ENCODE assay signal across 17 cellular contexts in the genomic region with DNA sequence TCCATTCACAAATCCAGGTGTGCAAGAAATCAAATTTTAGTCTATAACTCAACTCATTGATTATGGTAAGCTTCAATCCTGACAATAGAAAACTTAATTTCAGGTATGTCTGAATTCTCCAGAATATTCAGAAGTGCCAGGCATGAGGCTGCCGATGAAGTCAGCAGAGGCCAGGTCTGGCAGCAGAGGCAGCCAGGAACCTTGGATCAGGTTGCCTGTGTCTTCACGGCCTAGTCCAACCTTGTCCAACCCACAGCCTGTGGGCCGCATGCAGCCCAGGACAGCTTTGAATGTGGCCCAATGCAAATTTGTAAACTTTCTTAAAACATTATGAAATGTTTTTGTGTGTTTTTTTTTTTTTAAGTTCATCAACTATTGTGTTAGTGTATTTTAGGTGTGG. TPM values are rescaled to one million over a fixed set of nuclear protein-coding genes. Genes with fewer than 3 reads are reported as not detected.
DNase-seq lines count a peak whose midpoint lies in the region; ATAC-seq and TF ChIP-seq lines count a peak whose summit lies in the region.
"Had no signal": no experiment of that assay in that cellular context is flagged by ENCODE, and none has a peak within 500 bp of the region (broad histone marks: within the 10 kb centered on the region; RNA-seq: fewer than 3 reads in every experiment).

No MANE protein-coding gene starts in this region.

- peaks cover 31% of the 10 kb centered on the region for H3K4me1 Mint-ChIP-seq in dendritic cell treated with granulocyte-macrophage colony-stimulating factor and Interleukin-4, amounts not matched to agents 40 ng/mL and 50 ng/mL, for 4 days (ENCODE audit: low read depth)
- no peaks in the 10 kb centered on the region for H3K4me1 Mint-ChIP-seq in nephron progenitor cell

- no peaks in the 10 kb centered on the region for H3K9me3 Mint-ChIP-seq in dendritic cell treated with granulocyte-macrophage colony-stimulating factor and Interleukin-4, amounts not matched to agents 40 ng/mL and 50 ng/mL, for 4 days
- H3K9me3 Mint-ChIP-seq in nephron progenitor cell = no peaks in the 10 kb centered on the region
- H3K9me3 Mint-ChIP-seq: CD4-positive, alpha-beta memory T cell; GM23338; HFFc6 had no signal

- ATAC-seq in psoas muscle (peak; percentile 45 to 75 (median 66)), esophagus mucosa (no peak)
- ATAC-seq: GM12878, GM23338 had no signal

- H3K4me3 Mint-ChIP-seq in dendritic cell treated with granulocyte-macrophage colony-stimulating factor and Interleukin-4, amounts not matched to agents 40 ng/mL and 50 ng/mL, for 4 days = no peak overlapping the region
- H3K4me3 Mint-ChIP-seq in nephron progenitor cell = no peak overlapping the region
- H3K4me3 Mint-ChIP-seq: CD4-positive, alpha-beta memory T cell; GM23338; HFFc6 had no signal

- H3K36me3 ChIP-seq in hepatocyte (replicated peaks; ENCODE audit: insufficient read depth, low read depth) (no peaks in the 10 kb centered on the region), psoas muscle (ENCODE audit: insufficient read depth in 1 of 2, low read depth in 1 of 2) (peaks cover 0 to 6% of the 10 kb centered on the region in 2 donors)
- H3K36me3 ChIP-seq: HAP-1 had no signal

- H3K4me1 ChIP-seq in hepatocyte (ENCODE audit: insufficient read depth) = peaks cover 6% of the 10 kb centered on the region
- no peaks in the 10 kb centered on the region for H3K4me1 ChIP-seq in psoas muscle
- H3K4me1 ChIP-seq: HAP-1 had no signal

- H2AFZ ChIP-seq in hepatocyte = no peak overlapping the region
- H2AFZ ChIP-seq: GM23338 had no signal

- H3K36me3 Mint-ChIP-seq in dendritic cell treated with granulocyte-macrophage colony-stimulating factor and Interleukin-4, amounts not matched to agents 40 ng/mL and 50 ng/mL, for 4 days (ENCODE audit: low read depth) = no peaks in the 10 kb centered on the region
- peaks cover 12% of the 10 kb centered on the region for H3K36me3 Mint-ChIP-seq in nephron progenitor cell (ENCODE audit: low read depth)

- DNase-seq in hepatocyte (ENCODE audit: low spot score) (no peak), nephron progenitor cell (no peak), psoas muscle (no peak), NOMO-1 treated with DMSO at 0.1 percent for 48 hours (lab: John Stamatoyannopoulos, UW; ENCODE audit: unreplicated experiment) (no peak), DMS114 treated with DMSO at 0.1 percent for 48 hours (lab: John Stamatoyannopoulos, UW; ENCODE audit: unreplicated experiment) (no peak)
- DNase-seq: C1 segment of cervical spinal cord; Calu3; CD4-positive, alpha-beta memory T cell; COR-L47; DMS153; DND-41; HFFc6 had no signal

- no peaks in the 10 kb centered on the region for H3K9me2 ChIP-seq in hepatocyte (replicated peaks; ENCODE audit: insufficient read depth)

- no peaks in the 10 kb centered on the region for H3K27me3 Mint-ChIP-seq in dendritic cell treated with granulocyte-macrophage colony-stimulating factor and Interleukin-4, amounts not matched to agents 40 ng/mL and 50 ng/mL, for 4 days
- peaks cover 2% of the 10 kb centered on the region for H3K27me3 Mint-ChIP-seq in nephron progenitor cell (ENCODE audit: low read depth, poor library complexity)
- H3K27me3 Mint-ChIP-seq: CD4-positive, alpha-beta memory T cell had no signal

- H3K9me3 ChIP-seq in hepatocyte (ENCODE audit: low read depth) (no peaks in the 10 kb centered on the region), psoas muscle (no peaks in the 10 kb centered on the region)
- H3K9me3 ChIP-seq: HAP-1 had no signal

- 88% methylated on average over 3 of the region's 3 CpGs for WGBS in hepatocyte (ENCODE audit: low lambda C conversion rate, missing lambda C conversion rate)
- 28 to 49% (median 36%) methylated on average over 3 of the region's 3 CpGs for WGBS in psoas muscle, 3 donors

- no peak overlapping the region for H3K4me2 ChIP-seq in hepatocyte
- H3K4me2 ChIP-seq: GM23338 had no signal

- H3K79me2 ChIP-seq in hepatocyte = no peaks in the 10 kb centered on the region

- H3K27ac ChIP-seq in hepatocyte (peak overlapping the region; percentile 92), psoas muscle (no peak overlapping the region)

- H4K20me1 ChIP-seq in hepatocyte (ENCODE audit: insufficient read depth, poor library complexity, severe bottlenecking) = no peaks in the 10 kb centered on the region

- H3K4me3 ChIP-seq in hepatocyte (no peak overlapping the region), psoas muscle (no peak overlapping the region)
- H3K4me3 ChIP-seq: GM12878, GM23338, HAP-1 had no signal

- peak overlapping the region; percentile 65 for H3K27ac Mint-ChIP-seq in dendritic cell treated with granulocyte-macrophage colony-stimulating factor and Interleukin-4, amounts not matched to agents 40 ng/mL and 50 ng/mL, for 4 days
- peak overlapping the region; percentile 16 for H3K27ac Mint-ChIP-seq in nephron progenitor cell
- H3K27ac Mint-ChIP-seq: CD4-positive, alpha-beta memory T cell; GM23338; HFFc6 had no signal

- no peak for TF ChIP-seq CTCF in hepatocyte (IDR thresholded peaks at IDR 0.05; ENCODE audit: poor library complexity)
- no peak for TF ChIP-seq CTCF in nephron progenitor cell (IDR thresholded peaks at IDR 0.05)
- TF ChIP-seq CTCF in psoas muscle (IDR thresholded peaks at IDR 0.05) = no peak

- intact Hi-C loops in dendritic cell treated with granulocyte-macrophage colony-stimulating factor and Interleukin-4, amounts not matched to agents 40 ng/mL and 50 ng/mL, for 4 days (cut with micrococcal nuclease) = no loop called here
- intact Hi-C loops in psoas muscle (cut with DNase I) = no loop called here

- no peaks in the 10 kb centered on the region for H3K27me3 ChIP-seq in hepatocyte
- H3K27me3 ChIP-seq in psoas muscle (ENCODE audit: insufficient read depth in 3 of 3, low read length in 2 of 3) = no peaks in the 10 kb centered on the region

RNA-seq across cellular contexts. Expression of a gene that starts 46.9 kb away (rescaled TPM):
- total RNA-seq in hepatocyte (0.24 and 0.73 TPM in 2 replicates), psoas muscle (1 to 10 TPM in 2 of 4 donors, under 1 TPM in 2; 0.42 to 1.8 (median 0.93) TPM), esophagus mucosa (0.16 TPM)
- polyA plus RNA-seq in hepatocyte (0.66 TPM in 1 of 2 replicates, not detected in the other), psoas muscle (1 to 10 TPM in 2 of 3 donors, under 1 TPM in 1; 0.20 to 1.2 (median 1.0) TPM)
